In genomic region chr15:78316211-78317077, GRCh38 we compare ENCODE assay signal across 11 cellular contexts. TPM values are rescaled to one million over a fixed set of nuclear protein-coding genes. Genes with fewer than 3 reads are reported as not detected.
DNase-seq lines count a peak whose midpoint lies in the region; ATAC-seq and TF ChIP-seq lines count a peak whose summit lies in the region.
"Had no signal": no experiment of that assay in that cellular context is flagged by ENCODE, and none has a peak within 500 bp of the region (broad histone marks: within the 10 kb centered on the region; RNA-seq: fewer than 3 reads in every experiment).

No MANE protein-coding gene starts in this region.

- H3K4me1 ChIP-seq in SK-N-SH (ENCODE audit: control insufficient read depth in 1 of 2, insufficient read depth in 2 of 2, low read depth in 1 of 2, low read length in 1 of 2): peaks cover 0 to 16% of the 10 kb centered on the region in 2 experiments; a peak in 2 of 4 replicates
- H3K4me1 ChIP-seq in esophagus muscularis mucosa: no peaks in the 10 kb centered on the region
- no peaks in the 10 kb centered on the region for H3K4me1 ChIP-seq in upper lobe of left lung
- H3K4me1 ChIP-seq: ascending aorta had no signal

- H2AFZ ChIP-seq in SK-N-SH (ENCODE audit: low read depth): no peak overlapping the region

- H3K36me3 ChIP-seq in SK-N-SH (replicated peaks in 1 of 2; ENCODE audit: control insufficient read depth in 1 of 2, insufficient read depth in 2 of 2, low read length in 1 of 2) (no peaks in the 10 kb centered on the region), esophagus muscularis mucosa (no peaks in the 10 kb centered on the region), upper lobe of left lung (no peaks in the 10 kb centered on the region)
- H3K36me3 ChIP-seq: ascending aorta had no signal

- no peak for ATAC-seq in SK-N-SH treated with all-trans-retinoic acid at 6 μM for 48 hours
- no peak for ATAC-seq in upper lobe of left lung (ENCODE audit: low FRiP score in 2 of 2)

- H3K27me3 ChIP-seq in SK-N-SH (ENCODE audit: insufficient read depth): no peaks in the 10 kb centered on the region
- peaks cover 0 to 14% (median 0%) of the 10 kb centered on the region in 4 donors for H3K27me3 ChIP-seq in esophagus muscularis mucosa
- H3K27me3 ChIP-seq in upper lobe of left lung: no peaks in the 10 kb centered on the region
- H3K27me3 ChIP-seq: ascending aorta had no signal

- intact Hi-C loops in esophagus muscularis mucosa (cut with DNase I): no loop called here

- H3K27ac ChIP-seq in SK-N-SH (ENCODE audit: low read depth in 2 of 2, low read length in 1 of 2) (peak overlapping the region in 1 of 2 experiments; percentile 63; a peak in 2 of 4 replicates), esophagus muscularis mucosa (replicated peaks in 1 of 4) (no peak overlapping the region), upper lobe of left lung (no peak overlapping the region), coronary artery (no peak overlapping the region)
- H3K27ac ChIP-seq: ascending aorta had no signal

- no peaks in the 10 kb centered on the region for H3K9me2 ChIP-seq in SK-N-SH

- TF ChIP-seq CTCF in SK-N-SH (IDR thresholded peaks at IDR 0.05) (no peak), esophagus muscularis mucosa (IDR thresholded peaks at IDR 0.05) (no peak), upper lobe of left lung (IDR thresholded peaks at IDR 0.05) (no peak), coronary artery (IDR thresholded peaks at IDR 0.05) (no peak)

- no peaks in the 10 kb centered on the region for H3F3A ChIP-seq in SK-N-SH (replicated peaks; ENCODE audit: insufficient read depth)

- POLR2A ChIA-PET in SK-N-SH (lab: Yijun Ruan, JAX): interaction anchor here (1.2 to 1.6 kb wide), 2 partner anchors 80 to 121 kb away, joined by 3 read pairs; no protein-coding TSS in a partner anchor

- no peaks in the 10 kb centered on the region for H4K20me1 ChIP-seq in SK-N-SH (ENCODE audit: insufficient read depth)

- 92% methylated on average over 19 of the region's 19 CpGs for WGBS in SK-N-SH (ENCODE audit: low lambda C conversion rate)
- 61% methylated on average over 12 of the region's 19 CpGs for WGBS in esophagus muscularis mucosa
- 71 to 74% methylated on average over 15 to 19 of the region's 19 CpGs for WGBS in upper lobe of left lung, 2 donors

- H3K9me3 ChIP-seq in SK-N-SH (no peaks in the 10 kb centered on the region), esophagus muscularis mucosa (no peaks in the 10 kb centered on the region), upper lobe of left lung (no peaks in the 10 kb centered on the region)
- H3K9me3 ChIP-seq: ascending aorta had no signal

- peak in 1 of 2 experiments; percentile 10; a peak in 1 of 4 replicates for TF ChIP-seq EP300 in SK-N-SH (IDR thresholded peaks at IDR 0.05; ENCODE audit: borderline replicate concordance in 1 of 2, low read depth in 1 of 2, low read length in 1 of 2)
- TF ChIP-seq EP300 in esophagus muscularis mucosa (IDR thresholded peaks at IDR 0.05): no peak
- no peak for TF ChIP-seq EP300 in upper lobe of left lung (IDR thresholded peaks at IDR 0.05)

- CTCF ChIA-PET in SK-N-SH (lab: Yijun Ruan, JAX): interaction anchor here (0.6 to 31.8 kb wide), 9 partner anchors 8 to 561 kb away, joined by 3 to 772 read pairs (median 3); no protein-coding TSS in a partner anchor

- H3K4me2 ChIP-seq in SK-N-SH: no peak overlapping the region

- no peak overlapping the region for H3K4me3 ChIP-seq in SK-N-SH (ENCODE audit: low read depth in 2 of 2, low read length in 1 of 2)
- H3K4me3 ChIP-seq in esophagus muscularis mucosa: no peak overlapping the region
- no peak overlapping the region for H3K4me3 ChIP-seq in upper lobe of left lung
- H3K4me3 ChIP-seq in coronary artery: no peak overlapping the region
- H3K4me3 ChIP-seq: ascending aorta had no signal

- TF ChIP-seq RAD21 in SK-N-SH (IDR thresholded peaks at IDR 0.05; ENCODE audit: low read length): no peak

- no peaks in the 10 kb centered on the region for H3K79me2 ChIP-seq in SK-N-SH (ENCODE audit: insufficient read depth)

- DNase-seq in SK-N-SH (peak; percentile 52), amygdala (lab: John Stamatoyannopoulos, UW) (peak in 51 of 56 donors; percentile 18 to 88 (median 65)), mesenteric fat pad (ENCODE audit: low spot score) (peak; percentile 76), ureter (ENCODE audit: low spot score) (peak; percentile 63), esophagus muscularis mucosa (ENCODE audit: extremely low spot score) (no peak), upper lobe of left lung (no peak), coronary artery (ENCODE audit: low spot score) (no peak)
- DNase-seq: activated CD4-positive, alpha-beta T cell treated with anti-CD3 and anti-CD28 coated beads, Interleukin-2, amount 10 ng/mL, durations not matched to agents 7 days and 5 days had no signal

- TF ChIP-seq POLR2A in esophagus muscularis mucosa (IDR thresholded peaks at IDR 0.05; ENCODE audit: low read depth) (no peak), upper lobe of left lung (IDR thresholded peaks at IDR 0.05) (no peak)

- no peak overlapping the region for H3K9ac ChIP-seq in SK-N-SH

TF ChIP-seq in SK-N-SH, 30 proteins besides CTCF, POLR2A, EP300 and RAD21:
- no peak for TF ChIP-seq TEAD4 (IDR thresholded peaks at IDR 0.05; ENCODE audit: borderline replicate concordance, insufficient read depth)

TF ChIP-seq in SK-N-SH treated with all-trans-retinoic acid at 6 μM for 48 hours, 23 proteins besides CTCF, POLR2A, EP300 and RAD21 (continues in another document):
- TF ChIP-seq PPARA (CRISPR knock-in tag; IDR thresholded peaks at IDR 0.05; ENCODE audit: borderline replicate concordance): no peak
- TF ChIP-seq ESRRG (CRISPR knock-in tag; IDR thresholded peaks at IDR 0.05): no peak
- no peak for TF ChIP-seq TSHZ2 (CRISPR knock-in tag; IDR thresholded peaks at IDR 0.05)
- no peak for TF ChIP-seq ZNF8 (CRISPR knock-in tag; IDR thresholded peaks at IDR 0.05)
- no peak for TF ChIP-seq ZNF565 (CRISPR knock-in tag; conservative IDR thresholded peaks at IDR 0.05; ENCODE audit: low read depth)
- TF ChIP-seq RARB (CRISPR knock-in tag; IDR thresholded peaks at IDR 0.05): no peak
- TF ChIP-seq OSR1 (CRISPR knock-in tag; IDR thresholded peaks at IDR 0.05): no peak
- TF ChIP-seq CSDC2 (CRISPR knock-in tag; IDR thresholded peaks at IDR 0.05): no peak
- no peak for TF ChIP-seq BACH2 (CRISPR knock-in tag; IDR thresholded peaks at IDR 0.05; ENCODE audit: borderline replicate concordance)
- TF ChIP-seq TCF4 (CRISPR knock-in tag; IDR thresholded peaks at IDR 0.05; ENCODE audit: borderline replicate concordance): no peak
- TF ChIP-seq ZFP30 (CRISPR knock-in tag; IDR thresholded peaks at IDR 0.05): no peak
- no peak for TF ChIP-seq ZFP3 (CRISPR knock-in tag; IDR thresholded peaks at IDR 0.05)
- no peak for TF ChIP-seq ARNTL (CRISPR knock-in tag; IDR thresholded peaks at IDR 0.05; ENCODE audit: borderline replicate concordance, low read depth)

RNA-seq across cellular contexts. Expression of gene SKIC8, which starts 17.0 kb away (rescaled TPM):
- 78.8 and 124 TPM in 2 replicates for polyA plus RNA-seq in SK-N-SH (2012; rRNA removed)
- polyA plus RNA-seq in SK-N-SH (2012; cell fraction: cytosol; rRNA removed): 103 TPM in 2 replicates
- polyA plus RNA-seq in SK-N-SH (2012; cell fraction: nucleus; rRNA removed): 80.1 and 91.4 TPM in 2 replicates
- 50.9 TPM for total RNA-seq in mesenteric fat pad
- total RNA-seq in ureter: 55.7 TPM
- total RNA-seq in esophagus muscularis mucosa: 10 to 100 TPM; 34.7 to 52.7 (median 42.7) TPM
- 10 to 100 TPM; 33.6 to 67.1 (median 50.3) TPM for total RNA-seq in upper lobe of left lung

RNA-seq across cellular contexts. Expression of gene CRABP1, which starts 23.7 kb away (rescaled TPM):
- 1.0 and 1.6 TPM in 2 replicates for polyA plus RNA-seq in SK-N-SH (2012; rRNA removed)
- polyA plus RNA-seq in SK-N-SH (2012; cell fraction: cytosol; rRNA removed): 1.4 and 2.1 TPM in 2 replicates
- polyA plus RNA-seq in SK-N-SH (2012; cell fraction: nucleus; rRNA removed): 0.38 and 0.54 TPM in 2 replicates
- not detected for total RNA-seq in mesenteric fat pad
- not detected for total RNA-seq in ureter
- total RNA-seq in esophagus muscularis mucosa: not detected
- under 1 TPM in 2 of 6 donors, not detected in 4; 0.44 to 0.57 TPM for total RNA-seq in upper lobe of left lung
- total RNA-seq: activated CD4-positive, alpha-beta T cell treated with anti-CD3 and anti-CD28 coated beads, Interleukin-2, amount 10 ng/mL, durations not matched to agents 7 days and 5 days; ascending aorta had no signal
- polyA plus RNA-seq: AG04450 had no signal

RNA-seq across cellular contexts. Expression of gene DNAJA4, which starts 52.1 kb away (rescaled TPM):
- polyA plus RNA-seq in SK-N-SH (2012; rRNA removed): 0.02 and 0.03 TPM in 2 replicates
- 0.03 and 0.07 TPM in 2 replicates for polyA plus RNA-seq in SK-N-SH (2012; cell fraction: cytosol; rRNA removed)
- 0.14 and 0.15 TPM in 2 replicates for polyA plus RNA-seq in SK-N-SH (2012; cell fraction: nucleus; rRNA removed)
- total RNA-seq in mesenteric fat pad (21.4 TPM), ureter (78.0 TPM), esophagus muscularis mucosa (10 to 100 TPM; 11.8 to 23.5 (median 15.8) TPM), upper lobe of left lung (10 to 100 TPM in 5 of 6 donors, 1 to 10 TPM in 1; 9.1 to 76.8 (median 19.9) TPM)

Comparison
In these comparisons a context has a peak if more than half of its experiments do, and no peak if none do; other contexts are left out.
1. DNase-seq: peak in SK-N-SH (single experiment), amygdala (51 of 56), mesenteric fat pad (single experiment) and ureter (single experiment); none in esophagus muscularis mucosa (single experiment), upper lobe of left lung (0 of 2) and coronary artery (single experiment).